Comparison of ENCODE assay signal across 12 cellular contexts in genomic region chr1:206782448-206782847, GRCh38. TPM values are rescaled to one million over a fixed set of nuclear protein-coding genes. Genes with fewer than 3 reads are reported as not detected.
A peak's percentile ranks its signal among the peaks of the same experiment; 100 is the strongest.
DNase-seq lines count a peak whose midpoint lies in the region; ATAC-seq and TF ChIP-seq lines count a peak whose summit lies in the region.
"Had no signal": no experiment of that assay in that cellular context is flagged by ENCODE, and none has a peak within 500 bp of the region (broad histone marks: within the 10 kb centered on the region; RNA-seq: fewer than 3 reads in every experiment).

No MANE protein-coding gene starts in this region.

- no peak for TF ChIP-seq POLR2A in Peyer's patch (IDR thresholded peaks at IDR 0.05)

- H3K27me3 Mint-ChIP-seq in activated T-helper 2 cell treated with anti-CD3 and anti-CD28 coated beads, Interferon-gamma antibody, Interleukin-2, Interleukin-4, amounts not matched to agents 10 μg/mL and 5 μg/mL and 100 μg/mL, durations not matched to agents 14 hours and 24 hours and 36 hours (ENCODE audit: low read depth): no peaks in the 10 kb centered on the region
- H3K27me3 Mint-ChIP-seq in nephron progenitor cell (ENCODE audit: low read depth, poor library complexity): peaks cover 6% of the 10 kb centered on the region
- no peaks in the 10 kb centered on the region for H3K27me3 Mint-ChIP-seq in endodermal cell (ENCODE audit: insufficient read depth)

- peaks cover 52% of the 10 kb centered on the region for H3K4me1 Mint-ChIP-seq in activated T-helper 2 cell treated with anti-CD3 and anti-CD28 coated beads, Interferon-gamma antibody, Interleukin-2, Interleukin-4, amounts not matched to agents 10 μg/mL and 5 μg/mL and 100 μg/mL, durations not matched to agents 14 hours and 24 hours and 36 hours (ENCODE audit: low read depth)
- H3K4me1 Mint-ChIP-seq in nephron progenitor cell: peaks cover 43% of the 10 kb centered on the region
- H3K4me1 Mint-ChIP-seq in endodermal cell: no peaks in the 10 kb centered on the region
- H3K4me1 Mint-ChIP-seq: brain had no signal

- ATAC-seq in GM19395 (IDR thresholded peaks at IDR 0.05; ENCODE audit: unreplicated experiment) (peak; percentile 57), HG03039 (IDR thresholded peaks at IDR 0.05; ENCODE audit: unreplicated experiment) (peak; percentile 43)
- ATAC-seq: HCT116 had no signal

- H3K36me3 Mint-ChIP-seq in activated T-helper 2 cell treated with anti-CD3 and anti-CD28 coated beads, Interferon-gamma antibody, Interleukin-2, Interleukin-4, amounts not matched to agents 10 μg/mL and 5 μg/mL and 100 μg/mL, durations not matched to agents 14 hours and 24 hours and 36 hours (ENCODE audit: low read depth): peaks cover 3% of the 10 kb centered on the region
- no peaks in the 10 kb centered on the region for H3K36me3 Mint-ChIP-seq in nephron progenitor cell (ENCODE audit: low read depth)
- no peaks in the 10 kb centered on the region for H3K36me3 Mint-ChIP-seq in endodermal cell (ENCODE audit: low read depth)
- H3K36me3 Mint-ChIP-seq: brain had no signal

- H3K9me3 ChIP-seq in Peyer's patch (no peaks in the 10 kb centered on the region), endodermal cell (ENCODE audit: control insufficient read depth, low read length) (no peaks in the 10 kb centered on the region)

- DNase-seq in GM12864 (ENCODE audit: low read depth) (peak; percentile 90), Peyer's patch (peak in 2 of 3 donors; percentile 62 to 65), nephron progenitor cell (no peak), endodermal cell (no peak)
- DNase-seq in activated T-helper 2 cell treated with anti-CD3 and anti-CD28 coated beads, Interferon-gamma antibody, Interleukin-2, Interleukin-4, amounts not matched to agents 10 μg/mL and 5 μg/mL and 100 μg/mL, durations not matched to agents 14 hours and 24 hours and 36 hours (ENCODE audit: low spot score): no peak
- DNase-seq in activated CD4-positive, alpha-beta T cell treated with anti-CD3 and anti-CD28 coated beads, Interleukin-2, amount 50 U/mL, for 1 hour: no peak
- DNase-seq: NCI-H1930 had no signal

- intact Hi-C loops in activated T-helper 2 cell treated with anti-CD3 and anti-CD28 coated beads, Interferon-gamma antibody, Interleukin-2, Interleukin-4, amounts not matched to agents 10 μg/mL and 5 μg/mL and 100 μg/mL, durations not matched to agents 14 hours and 24 hours and 36 hours (cut with micrococcal nuclease): loop anchor here (10.0 kb wide), 1 partner anchor 552 kb away; no protein-coding TSS in a partner anchor

- no peak overlapping the region for H3K27ac Mint-ChIP-seq in activated T-helper 2 cell treated with anti-CD3 and anti-CD28 coated beads, Interferon-gamma antibody, Interleukin-2, Interleukin-4, amounts not matched to agents 10 μg/mL and 5 μg/mL and 100 μg/mL, durations not matched to agents 14 hours and 24 hours and 36 hours
- H3K27ac Mint-ChIP-seq in nephron progenitor cell: no peak overlapping the region
- no peak overlapping the region for H3K27ac Mint-ChIP-seq in endodermal cell
- H3K27ac Mint-ChIP-seq: brain had no signal

- H3K27ac ChIP-seq in Peyer's patch (peak overlapping the region in 1 of 4 donors; percentile 40), endodermal cell (ENCODE audit: low read depth, low read length) (no peak overlapping the region)

- no peak overlapping the region for H3K9ac ChIP-seq in endodermal cell (ENCODE audit: extremely low read depth, low read length, poor library complexity, severe bottlenecking)

- H3K4me1 ChIP-seq in Peyer's patch: peaks cover 0 to 13% (median 5%) of the 10 kb centered on the region in 4 donors
- H3K4me1 ChIP-seq in endodermal cell (ENCODE audit: control insufficient read depth, insufficient read depth, low read length): no peaks in the 10 kb centered on the region

- H3K4me3 ChIP-seq in GM12864 (ENCODE audit: low read depth, low read length) (no peak overlapping the region), Peyer's patch (no peak overlapping the region), endodermal cell (ENCODE audit: low read length) (no peak overlapping the region)

- H3K27me3 ChIP-seq in Peyer's patch: no peaks in the 10 kb centered on the region
- peaks cover 4% of the 10 kb centered on the region for H3K27me3 ChIP-seq in endodermal cell (ENCODE audit: control insufficient read depth, insufficient read depth, low read length, poor library complexity, severe bottlenecking)

- WGBS in endodermal cell (ENCODE audit: insufficient coverage in 1 of 2, insufficient read length in 1 of 2), 2 experiments: 90 to 93% methylated on average over 2 of the region's 2 CpGs

- no peaks in the 10 kb centered on the region for H3K9me3 Mint-ChIP-seq in activated T-helper 2 cell treated with anti-CD3 and anti-CD28 coated beads, Interferon-gamma antibody, Interleukin-2, Interleukin-4, amounts not matched to agents 10 μg/mL and 5 μg/mL and 100 μg/mL, durations not matched to agents 14 hours and 24 hours and 36 hours
- no peaks in the 10 kb centered on the region for H3K9me3 Mint-ChIP-seq in nephron progenitor cell
- H3K9me3 Mint-ChIP-seq in endodermal cell: no peaks in the 10 kb centered on the region

- H3K36me3 ChIP-seq in Peyer's patch: no peaks in the 10 kb centered on the region
- no peaks in the 10 kb centered on the region for H3K36me3 ChIP-seq in endodermal cell (ENCODE audit: control insufficient read depth, insufficient read depth, low read length)

- no peak overlapping the region for H3K4me3 Mint-ChIP-seq in activated T-helper 2 cell treated with anti-CD3 and anti-CD28 coated beads, Interferon-gamma antibody, Interleukin-2, Interleukin-4, amounts not matched to agents 10 μg/mL and 5 μg/mL and 100 μg/mL, durations not matched to agents 14 hours and 24 hours and 36 hours (ENCODE audit: low read depth)
- H3K4me3 Mint-ChIP-seq in nephron progenitor cell (no peak overlapping the region), endodermal cell (no peak overlapping the region)
- H3K4me3 Mint-ChIP-seq: brain had no signal

- TF ChIP-seq CTCF in GM12864 (IDR thresholded peaks at IDR 0.05; ENCODE audit: low read depth, low read length, missing control alignments) (no peak), Peyer's patch (IDR thresholded peaks at IDR 0.05) (no peak), nephron progenitor cell (IDR thresholded peaks at IDR 0.05) (no peak), endodermal cell (conservative IDR thresholded peaks at IDR 0.05) (no peak)

RNA-seq across cellular contexts. Expression of gene IL10, which starts 10.2 kb away (rescaled TPM):
- total RNA-seq in Peyer's patch (1 to 10 TPM in 1 of 4 donors, under 1 TPM in 1, not detected in 2; 0.85 to 2.0 TPM), endodermal cell (not detected)
- 4.2 and 5.8 TPM in 2 replicates for total RNA-seq in activated T-helper 2 cell treated with anti-CD3 and anti-CD28 coated beads, Interferon-gamma antibody, Interleukin-2, Interleukin-4, amounts not matched to agents 10 μg/mL and 5 μg/mL and 100 μg/mL, durations not matched to agents 14 hours and 24 hours and 36 hours
- not detected for polyA plus RNA-seq in endodermal cell (2013, experiment 1 of 2)
- not detected for polyA plus RNA-seq in endodermal cell (2013, experiment 2 of 2)
- total RNA-seq: fibroblast of villous mesenchyme had no signal

RNA-seq across cellular contexts. Expression of gene IL19, which starts 11.9 kb away (rescaled TPM):
- not detected for total RNA-seq in Peyer's patch
- total RNA-seq in activated T-helper 2 cell treated with anti-CD3 and anti-CD28 coated beads, Interferon-gamma antibody, Interleukin-2, Interleukin-4, amounts not matched to agents 10 μg/mL and 5 μg/mL and 100 μg/mL, durations not matched to agents 14 hours and 24 hours and 36 hours: not detected in 2 replicates
- not detected for total RNA-seq in endodermal cell
- not detected for polyA plus RNA-seq in endodermal cell (2013, experiment 1 of 2)
- polyA plus RNA-seq in endodermal cell (2013, experiment 2 of 2): not detected

Comparison
In these comparisons a context has a peak if more than half of its experiments do, and no peak if none do; other contexts are left out.
1. DNase-seq: peak in GM12864 (single experiment) and Peyer's patch (2 of 3); none in activated T-helper 2 cell treated with anti-CD3 and anti-CD28 coated beads, Interferon-gamma antibody, Interleukin-2, Interleukin-4, amounts not matched to agents 10 μg/mL and 5 μg/mL and 100 μg/mL, durations not matched to agents 14 hours and 24 hours and 36 hours (single experiment), nephron progenitor cell (single experiment), activated CD4-positive, alpha-beta T cell treated with anti-CD3 and anti-CD28 coated beads, Interleukin-2, amount 50 U/mL, for 1 hour (single experiment) and endodermal cell (single experiment).